ENCODE assay signal across 8 cellular contexts in the genomic region with DNA sequence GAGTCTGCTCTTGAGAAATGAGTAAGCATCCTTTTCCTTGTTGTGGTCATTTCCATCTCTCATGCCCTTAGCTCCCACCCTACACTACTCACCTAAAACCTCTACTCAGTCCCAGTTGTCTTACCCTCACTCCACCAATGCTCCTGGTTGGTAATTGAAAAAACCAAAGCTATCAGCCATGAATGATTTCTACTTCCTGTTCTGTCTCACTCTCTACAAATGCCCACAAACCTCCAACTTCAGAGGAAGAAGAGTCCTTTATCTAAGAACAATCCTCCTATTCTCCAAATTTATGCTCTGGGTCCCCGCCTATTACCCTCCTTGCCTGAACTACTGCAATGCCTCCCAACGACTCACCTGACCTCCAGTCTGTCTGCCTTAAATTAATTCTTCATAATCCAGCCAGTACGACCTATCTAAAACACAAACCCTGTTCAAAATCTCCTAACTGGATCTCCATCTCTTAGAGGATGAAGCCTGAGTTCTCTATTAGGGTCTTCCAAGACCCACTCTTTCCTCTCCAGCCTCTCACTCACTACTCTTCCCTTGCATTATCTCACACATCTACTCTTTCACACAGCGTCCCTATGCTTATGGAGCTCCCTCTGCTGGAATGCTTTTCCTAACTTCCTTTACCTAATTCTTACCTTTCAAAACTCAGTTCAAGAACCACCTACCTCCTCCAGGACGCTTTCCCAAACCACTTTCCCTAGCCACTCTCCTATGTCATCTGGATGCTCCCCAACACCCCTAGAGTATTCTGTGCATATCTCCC. TPM values are rescaled to one million over a fixed set of nuclear protein-coding genes. Genes with fewer than 3 reads are reported as not detected.
DNase-seq lines count a peak whose midpoint lies in the region; ATAC-seq and TF ChIP-seq lines count a peak whose summit lies in the region.

No MANE protein-coding gene starts in this region.

- H3K9me3 Mint-ChIP-seq in activated naive CD4-positive, alpha-beta T cell treated with anti-CD3 and anti-CD28 coated beads for 36 hours, result no peaks in the 10 kb centered on the region
- H3K9me3 Mint-ChIP-seq in central memory CD8-positive, alpha-beta T cell, result no peaks in the 10 kb centered on the region
- H3K9me3 Mint-ChIP-seq in nephron progenitor cell, result no peaks in the 10 kb centered on the region

- peaks cover 14% of the 10 kb centered on the region for H3K36me3 Mint-ChIP-seq in activated naive CD4-positive, alpha-beta T cell treated with anti-CD3 and anti-CD28 coated beads for 36 hours (ENCODE audit: low read depth)
- H3K36me3 Mint-ChIP-seq in central memory CD8-positive, alpha-beta T cell (ENCODE audit: insufficient read depth), result peaks cover 32% of the 10 kb centered on the region
- peaks cover 17% of the 10 kb centered on the region for H3K36me3 Mint-ChIP-seq in nephron progenitor cell (ENCODE audit: low read depth)

- H3K4me3 Mint-ChIP-seq in activated naive CD4-positive, alpha-beta T cell treated with anti-CD3 and anti-CD28 coated beads for 36 hours, result no peak overlapping the region
- H3K4me3 Mint-ChIP-seq in central memory CD8-positive, alpha-beta T cell, result no peak overlapping the region
- peak overlapping the region; percentile 25 for H3K4me3 Mint-ChIP-seq in nephron progenitor cell

- intact Hi-C loops in activated naive CD4-positive, alpha-beta T cell treated with anti-CD3 and anti-CD28 coated beads for 36 hours (cut with micrococcal nuclease), result loop anchor here (1.0 to 5.0 kb wide), 9 partner anchors 18 to 283 kb away; partner anchors contain the start of genes IRF9, MDP1, PCK2 and TM9SF1
- intact Hi-C loops in posterior vena cava (cut with DNase I), result loop anchor here in 1 of 2 donors (2.0 kb wide), 1 partner anchor 55 kb away; the partner anchor contains the start of gene TINF2

- CTCF ChIA-PET in activated naive CD4-positive, alpha-beta T cell treated with anti-CD3 and anti-CD28 coated beads for 36 hours (lab: Charles Lee), result interaction anchor here (0.7 to 9.3 kb wide), 34 partner anchors 8 to 261 kb away, joined by 3 to 310 read pairs (median 5); partner anchors contain the start of genes CHMP4A, CIDEB, IRF9 and LTB4R

- no peak for DNase-seq in activated naive CD4-positive, alpha-beta T cell treated with anti-CD3 and anti-CD28 coated beads for 36 hours
- no peak for DNase-seq in activated naive CD4-positive, alpha-beta T cell treated with anti-CD3 and anti-CD28 coated beads, Interleukin-2, amount 50 U/mL, for 16 hours
- DNase-seq in NCI-H460 (ENCODE audit: extremely low read depth, low read depth) (peak; percentile 54), nephron progenitor cell (no peak), hippocampal formation (lab: John Stamatoyannopoulos, UW) (no peak), posterior vena cava (ENCODE audit: low spot score) (no peak)
- DNase-seq in central memory CD8-positive, alpha-beta T cell (ENCODE audit: low spot score in 2 of 2), result no peak

- peaks cover 47% of the 10 kb centered on the region for H3K4me1 Mint-ChIP-seq in activated naive CD4-positive, alpha-beta T cell treated with anti-CD3 and anti-CD28 coated beads for 36 hours (ENCODE audit: low read depth)
- H3K4me1 Mint-ChIP-seq in central memory CD8-positive, alpha-beta T cell, result peaks cover 41% of the 10 kb centered on the region
- peaks cover 52% of the 10 kb centered on the region for H3K4me1 Mint-ChIP-seq in nephron progenitor cell

- peak overlapping the region; percentile 78 for H3K27ac Mint-ChIP-seq in activated naive CD4-positive, alpha-beta T cell treated with anti-CD3 and anti-CD28 coated beads for 36 hours
- peak overlapping the region; percentile 75 for H3K27ac Mint-ChIP-seq in central memory CD8-positive, alpha-beta T cell (ENCODE audit: low read depth)
- peak overlapping the region; percentile 74 for H3K27ac Mint-ChIP-seq in nephron progenitor cell

- no peaks in the 10 kb centered on the region for H3K27me3 Mint-ChIP-seq in activated naive CD4-positive, alpha-beta T cell treated with anti-CD3 and anti-CD28 coated beads for 36 hours (ENCODE audit: low read depth)
- no peaks in the 10 kb centered on the region for H3K27me3 Mint-ChIP-seq in central memory CD8-positive, alpha-beta T cell
- no peaks in the 10 kb centered on the region for H3K27me3 Mint-ChIP-seq in nephron progenitor cell (ENCODE audit: low read depth, poor library complexity)

- peak; percentile 10 for ATAC-seq in HG02623 (IDR thresholded peaks at IDR 0.05; ENCODE audit: unreplicated experiment)
- no peak for ATAC-seq in central memory CD8-positive, alpha-beta T cell (replicated peaks; ENCODE audit: extremely low read depth, poor library complexity, severe bottlenecking)

- peak; percentile 36 for TF ChIP-seq CTCF in nephron progenitor cell (IDR thresholded peaks at IDR 0.05)

RNA-seq across cellular contexts. Expression of gene DHRS1, which starts 2.2 kb away (rescaled TPM):
- 10 to 100 TPM; 11.8 to 13.8 TPM for total RNA-seq in activated naive CD4-positive, alpha-beta T cell treated with anti-CD3 and anti-CD28 coated beads for 36 hours
- 8.5 and 9.6 TPM in 2 replicates for total RNA-seq in NCI-H460 (2014; rRNA removed; shearing (Covaris generic))
- 55.1 and 61.7 TPM in 2 replicates for polyA plus RNA-seq in NCI-H460 (2014; cell fraction: nucleus; rRNA removed)
- 10 to 100 TPM; 14.0 to 17.9 TPM for total RNA-seq in posterior vena cava

RNA-seq across cellular contexts. Expression of gene NOP9, which starts 2.3 kb away (rescaled TPM):
- total RNA-seq in activated naive CD4-positive, alpha-beta T cell treated with anti-CD3 and anti-CD28 coated beads for 36 hours, result 10 to 100 TPM; 24.8 to 26.4 TPM
- total RNA-seq in NCI-H460 (2014; rRNA removed; shearing (Covaris generic)), result 16.2 and 16.6 TPM in 2 replicates
- 34.8 and 36.7 TPM in 2 replicates for polyA plus RNA-seq in NCI-H460 (2014; cell fraction: nucleus; rRNA removed)
- 10 to 100 TPM; 19.2 to 20.9 TPM for total RNA-seq in posterior vena cava

RNA-seq across cellular contexts. Expression of gene CIDEB, which starts 10.4 kb away (rescaled TPM):
- 10 to 100 TPM; 10.9 to 15.1 TPM for total RNA-seq in activated naive CD4-positive, alpha-beta T cell treated with anti-CD3 and anti-CD28 coated beads for 36 hours
- not detected in 2 replicates for total RNA-seq in NCI-H460 (2014; rRNA removed; shearing (Covaris generic))
- polyA plus RNA-seq in NCI-H460 (2014; cell fraction: nucleus; rRNA removed), result not detected in 2 replicates
- 10 to 100 TPM; 10.1 to 10.8 TPM for total RNA-seq in posterior vena cava

RNA-seq across cellular contexts. Expression of gene LTB4R2, which starts 12.6 kb away (rescaled TPM):
- total RNA-seq in activated naive CD4-positive, alpha-beta T cell treated with anti-CD3 and anti-CD28 coated beads for 36 hours, result 10 to 100 TPM; 12.2 to 12.8 TPM
- 7.7 and 8.6 TPM in 2 replicates for total RNA-seq in NCI-H460 (2014; rRNA removed; shearing (Covaris generic))
- 108 and 148 TPM in 2 replicates for polyA plus RNA-seq in NCI-H460 (2014; cell fraction: nucleus; rRNA removed)
- 1 to 10 TPM; 2.5 to 4.0 TPM for total RNA-seq in posterior vena cava

RNA-seq across cellular contexts. Expression of gene LTB4R, which starts 13.9 kb away (rescaled TPM):
- total RNA-seq in activated naive CD4-positive, alpha-beta T cell treated with anti-CD3 and anti-CD28 coated beads for 36 hours, result 10 to 100 TPM; 10.6 to 11.4 TPM
- total RNA-seq in NCI-H460 (2014; rRNA removed; shearing (Covaris generic)), result 11.1 and 13.4 TPM in 2 replicates
- polyA plus RNA-seq in NCI-H460 (2014; cell fraction: nucleus; rRNA removed), result 102 and 176 TPM in 2 replicates
- 1 to 10 TPM; 5.6 TPM for total RNA-seq in posterior vena cava

Comparison
In these comparisons a context has a peak if more than half of its experiments do, and no peak if none do; other contexts are left out.
1. RNA of gene CIDEB, which starts 10.4 kb away (total RNA-seq): 10.9 to 15.1 TPM in activated naive CD4-positive, alpha-beta T cell treated with anti-CD3 and anti-CD28 coated beads for 36 hours and 10.1 to 10.8 TPM in posterior vena cava; not detected in NCI-H460; every median in the first group is over 10 times any median in the second.
2. Peak in every context shown above with its lines, with median percentiles within 50 percentile points of each other: H3K27ac Mint-ChIP-seq.